In the genomic region with DNA sequence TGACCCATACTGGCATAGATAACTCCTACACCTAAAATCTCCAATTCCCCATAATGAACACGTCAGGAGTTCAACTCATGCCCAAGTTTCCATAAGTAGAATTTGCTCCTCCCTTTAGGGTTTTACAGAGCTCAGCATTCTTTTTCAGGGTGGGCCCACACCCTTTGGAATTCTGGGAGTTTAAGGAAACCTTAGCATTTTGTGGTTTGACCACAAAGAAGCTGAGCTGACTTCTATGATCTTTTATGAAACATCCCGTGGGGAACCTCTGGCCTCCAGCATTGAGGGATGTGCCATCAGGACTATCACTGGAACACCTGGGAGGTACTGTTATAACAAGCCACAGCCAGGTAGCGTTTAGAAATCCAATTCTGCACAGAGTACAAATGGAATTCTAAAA, we compare ENCODE assay signal across 21 cellular contexts.
"Had no signal": no experiment of that assay in that cellular context is flagged by ENCODE, and none has a peak within 500 bp of the region (broad histone marks: within the 10 kb centered on the region; RNA-seq: fewer than 3 reads in every experiment).

No MANE protein-coding gene starts in this region.

- H3K4me1 ChIP-seq: upper lobe of right lung had no signal

- H3K36me3 Mint-ChIP-seq: activated naive CD4-positive, alpha-beta T cell treated with anti-CD3 and anti-CD28 coated beads, Interleukin-2, amount 50 U/mL, for 72 hours; T-cell; WTC11 had no signal

- DNase-seq: activated CD4-positive, alpha-beta T cell treated with anti-CD3 and anti-CD28 coated beads for 36 hours; activated CD4-positive, alpha-beta T cell treated with anti-CD3 and anti-CD28 coated beads, Interleukin-2, amount 50 U/mL, for 4 hours; activated CD8-positive, alpha-beta memory T cell treated with anti-CD3 and anti-CD28 coated beads for 24 hours; activated CD8-positive, alpha-beta memory T cell treated with anti-CD3 and anti-CD28 coated beads, Interleukin-2, amount 50 U/mL, for 4 hours; activated T-cell treated with anti-CD3 and anti-CD28 coated beads, Interleukin-2, amount 50 U/mL, for 24 hours; amniotic stem cell; cerebellar nuclear complex; heart right ventricle; left colon; naive thymus-derived CD4-positive, alpha-beta T cell; stimulated activated CD4-positive, alpha-beta T cell treated with anti-CD3 and anti-CD28 coated beads, Interleukin-4, amount 100 ng/mL, for 24 hours; stimulated activated naive CD8-positive, alpha-beta T cell treated with anti-CD3 and anti-CD28 coated beads, Interleukin-15, Interleukin-2, amounts not matched to agents 100 U/mL and 50 U/mL, for 24 hours; T-cell; thyroid gland; upper lobe of right lung had no signal

- H3K36me3 ChIP-seq: heart right ventricle, thyroid gland, upper lobe of right lung had no signal

- H3K27ac ChIP-seq: epithelial cell of prostate, heart right ventricle, thyroid gland, upper lobe of right lung had no signal

- H3K9me3 ChIP-seq: heart right ventricle, thyroid gland, upper lobe of right lung had no signal

- H3K27ac Mint-ChIP-seq: activated CD4-positive, alpha-beta T cell treated with anti-CD3 and anti-CD28 coated beads for 36 hours; activated naive CD4-positive, alpha-beta T cell treated with anti-CD3 and anti-CD28 coated beads, Interleukin-2, amount 50 U/mL, for 72 hours; activated T-cell treated with anti-CD3 and anti-CD28 coated beads, Interleukin-2, amount 50 U/mL, for 24 hours; activated T-helper 17 cell treated with anti-CD3 and anti-CD28 coated beads, Interleukin-2, amount 50 U/mL, for 72 hours; progenitor cell of endocrine pancreas; T-cell; WTC11 had no signal

- H3K4me3 Mint-ChIP-seq: activated CD4-positive, alpha-beta T cell treated with anti-CD3 and anti-CD28 coated beads for 36 hours; activated T-cell treated with anti-CD3 and anti-CD28 coated beads, Interleukin-2, amount 50 U/mL, for 24 hours; activated T-helper 17 cell treated with anti-CD3 and anti-CD28 coated beads, Interleukin-2, amount 50 U/mL, for 72 hours; naive thymus-derived CD4-positive, alpha-beta T cell; neural crest cell; T-cell; WTC11 had no signal

- H3K9me3 Mint-ChIP-seq: activated naive CD4-positive, alpha-beta T cell treated with anti-CD3 and anti-CD28 coated beads, Interleukin-2, amount 50 U/mL, for 72 hours; activated T-cell treated with anti-CD3 and anti-CD28 coated beads, Interleukin-2, amount 50 U/mL, for 24 hours; activated T-helper 17 cell treated with anti-CD3 and anti-CD28 coated beads, Interleukin-2, amount 50 U/mL, for 72 hours; neural crest cell; T-cell; WTC11 had no signal

- H3K4me3 ChIP-seq: heart right ventricle, thyroid gland, upper lobe of right lung had no signal

- H3K4me1 Mint-ChIP-seq: neural crest cell had no signal

- ATAC-seq: activated CD4-positive, alpha-beta T cell treated with anti-CD3 and anti-CD28 coated beads for 36 hours; activated naive CD4-positive, alpha-beta T cell treated with anti-CD3 and anti-CD28 coated beads, Interleukin-2, amount 50 U/mL, for 72 hours; activated T-helper 17 cell treated with anti-CD3 and anti-CD28 coated beads, Interleukin-2, amount 50 U/mL, for 72 hours; heart right ventricle; left colon; naive thymus-derived CD4-positive, alpha-beta T cell; stimulated activated naive CD8-positive, alpha-beta T cell treated with anti-CD3 and anti-CD28 coated beads, Interleukin-15, Interleukin-2, amounts not matched to agents 100 U/mL and 50 U/mL, for 24 hours; T-cell; upper lobe of right lung; WTC11 had no signal

- H3K27me3 ChIP-seq: heart right ventricle, thyroid gland, upper lobe of right lung had no signal

- H3K27me3 Mint-ChIP-seq: activated CD4-positive, alpha-beta T cell treated with anti-CD3 and anti-CD28 coated beads for 36 hours; activated T-cell treated with anti-CD3 and anti-CD28 coated beads, Interleukin-2, amount 50 U/mL, for 24 hours; activated T-helper 17 cell treated with anti-CD3 and anti-CD28 coated beads, Interleukin-2, amount 50 U/mL, for 72 hours; T-cell had no signal
